In the genomic region with DNA sequence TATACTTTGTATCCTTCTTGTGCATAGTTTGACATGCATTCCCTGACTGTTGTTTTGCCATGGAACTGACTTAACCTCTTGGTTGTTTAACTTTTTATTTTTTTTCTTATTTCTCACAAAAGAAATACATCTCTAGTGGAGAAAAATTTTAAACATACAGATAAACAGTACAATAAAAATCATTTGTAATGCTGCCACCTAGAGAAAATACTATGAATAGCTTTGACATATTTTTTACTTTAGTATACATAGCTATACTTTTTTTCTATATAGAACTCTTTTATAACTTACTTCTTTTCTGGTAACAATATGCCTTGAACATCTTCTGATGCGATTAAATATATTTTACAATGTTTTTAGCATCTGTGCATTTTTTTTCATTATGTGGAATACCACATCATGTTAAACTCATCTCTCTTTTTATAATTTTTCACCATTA, we compare ENCODE assay signal across 10 cellular contexts.
DNase-seq lines count a peak whose midpoint lies in the region; ATAC-seq, FAIRE-seq and TF ChIP-seq lines count a peak whose summit lies in the region.
"Had no signal": no experiment of that assay in that cellular context is flagged by ENCODE, and none has a peak within 500 bp of the region (broad histone marks: within the 10 kb centered on the region; RNA-seq: fewer than 3 reads in every experiment).

No MANE protein-coding gene starts in this region.

- H3K4me1 ChIP-seq in heart right ventricle = peaks cover 0 to 54% (median 34%) of the 10 kb centered on the region in 9 donors
- H3K4me1 ChIP-seq in upper lobe of right lung = no peaks in the 10 kb centered on the region

- H3K9me3 ChIP-seq in heart right ventricle = no peaks in the 10 kb centered on the region
- no peaks in the 10 kb centered on the region for H3K9me3 ChIP-seq in upper lobe of right lung

- H3K9me3 Mint-ChIP-seq in activated T-cell treated with anti-CD3 and anti-CD28 coated beads, Interleukin-2, amount 50 U/mL, for 4 hours = peaks cover 6% of the 10 kb centered on the region

- H3K27ac ChIP-seq in heart right ventricle (peak overlapping the region in 7 of 10 donors; percentile 9 to 82 (median 54)), upper lobe of right lung (no peak overlapping the region)

- no peaks in the 10 kb centered on the region for H3K4me1 Mint-ChIP-seq in activated T-cell treated with anti-CD3 and anti-CD28 coated beads, Interleukin-2, amount 50 U/mL, for 4 hours (ENCODE audit: low read depth)

- TF ChIP-seq CTCF in heart right ventricle (IDR thresholded peaks at IDR 0.05) (peak in 7 of 9 donors; percentile 42 to 61 (median 48)), upper lobe of right lung (IDR thresholded peaks at IDR 0.05) (peak; percentile 47)

- H3K27me3 ChIP-seq in heart right ventricle = no peaks in the 10 kb centered on the region
- H3K27me3 ChIP-seq in upper lobe of right lung = no peaks in the 10 kb centered on the region

- no peaks in the 10 kb centered on the region for H3K27me3 Mint-ChIP-seq in activated T-cell treated with anti-CD3 and anti-CD28 coated beads, Interleukin-2, amount 50 U/mL, for 4 hours (ENCODE audit: low read depth)

- H3K36me3 ChIP-seq in heart right ventricle (no peaks in the 10 kb centered on the region), upper lobe of right lung (no peaks in the 10 kb centered on the region)

- FAIRE-seq in TTC549 (lab: Jason Lieb, UNC) (peak; percentile 94), islet of Langerhans (lab: Jason Lieb, UNC) (peak; percentile 99)

- 59 to 63% methylated on average over 1 of the region's 1 CpG for WGBS in heart right ventricle, 2 donors

- ATAC-seq in heart right ventricle (no peak), Right ventricle myocardium superior (ENCODE audit: poor library complexity) (no peak), upper lobe of right lung (no peak), GM21619 (IDR thresholded peaks at IDR 0.05; ENCODE audit: unreplicated experiment) (no peak)
- ATAC-seq in activated T-cell treated with anti-CD3 and anti-CD28 coated beads, Interleukin-2, amount 50 U/mL, for 4 hours = no peak

- DNase-seq in heart right ventricle (no peak), Right ventricle myocardium superior (no peak), upper lobe of right lung (no peak), NCI-H524 (lab: John Stamatoyannopoulos, UW) (no peak)
- DNase-seq in activated T-cell treated with anti-CD3 and anti-CD28 coated beads, Interleukin-2, amount 50 U/mL, for 4 hours = no peak
- DNase-seq: activated CD4-positive, alpha-beta T cell treated with anti-CD3 and anti-CD28 coated beads for 48 hours; Karpas-422 had no signal

- H3K4me3 Mint-ChIP-seq in activated T-cell treated with anti-CD3 and anti-CD28 coated beads, Interleukin-2, amount 50 U/mL, for 4 hours = no peak overlapping the region

- H3K4me3 ChIP-seq in heart right ventricle (no peak overlapping the region), upper lobe of right lung (no peak overlapping the region)

- intact Hi-C loops in heart right ventricle (cut with DNase I) (loop anchor here in 2 of 10 donors (5.0 kb wide), 1 partner anchor 41 kb away; no protein-coding TSS in a partner anchor), Right ventricle myocardium superior (cut with DNase I) (no loop called here), upper lobe of right lung (cut with DNase I) (no loop called here)

- H3K36me3 Mint-ChIP-seq in activated T-cell treated with anti-CD3 and anti-CD28 coated beads, Interleukin-2, amount 50 U/mL, for 4 hours (ENCODE audit: insufficient read depth) = no peaks in the 10 kb centered on the region
